In genomic region chr15:64633332-64633731, GRCh38 we compare ENCODE assay signal across 1 cellular context.
TF ChIP-seq lines count a peak whose summit lies in the region.

No MANE protein-coding gene starts in this region.

TF ChIP-seq in WTC11, 78 proteins besides CTCF, POLR2A, EP300 and RAD21 (continued from another document):
- no peak for TF ChIP-seq ARID4B (CRISPR knock-in tag; IDR thresholded peaks at IDR 0.05; ENCODE audit: borderline replicate concordance)
